32 cellular contexts compared by ENCODE assay signal in genomic region chr3:143367171-143367570, GRCh38.
"Had no signal": no experiment of that assay in that cellular context is flagged by ENCODE, and none has a peak within 500 bp of the region (broad histone marks: within the 10 kb centered on the region; RNA-seq: fewer than 3 reads in every experiment).

No MANE protein-coding gene starts in this region.

- H3K4me3 Mint-ChIP-seq: activated B cell treated with CpG ODN at 0.5 μM for 24 hours; activated CD8-positive, alpha-beta T cell treated with anti-CD3 and anti-CD28 coated beads for 36 hours; activated naive CD4-positive, alpha-beta T cell treated with anti-CD3 and anti-CD28 coated beads for 36 hours; activated naive CD4-positive, alpha-beta T cell treated with anti-CD3 and anti-CD28 coated beads, Interleukin-2, amount 50 U/mL, for 24 hours; activated naive CD8-positive, alpha-beta T cell treated with anti-CD3 and anti-CD28 coated beads for 36 hours; activated naive CD8-positive, alpha-beta T cell treated with anti-CD3 and anti-CD28 coated beads, Interleukin-2, amount 50 U/mL, for 24 hours; activated T-helper 1 cell treated with anti-CD3 and anti-CD28 coated beads, Interleukin-12 subunit alpha, Interleukin-12 subunit beta, Interleukin-2, Interleukin-4 antibody, amounts not matched to agents 30 ng/mL and 10 ng/mL and 1 ng/mL, durations not matched to agents 14 hours and 24 hours and 36 hours; central memory CD8-positive, alpha-beta T cell; effector memory CD8-positive, alpha-beta T cell had no signal

- H3K27ac Mint-ChIP-seq: activated B cell treated with CpG ODN at 0.5 μM for 24 hours; activated CD8-positive, alpha-beta T cell treated with anti-CD3 and anti-CD28 coated beads for 36 hours; activated naive CD4-positive, alpha-beta T cell treated with anti-CD3 and anti-CD28 coated beads for 36 hours; activated naive CD4-positive, alpha-beta T cell treated with anti-CD3 and anti-CD28 coated beads, Interleukin-2, amount 50 U/mL, for 24 hours; activated naive CD8-positive, alpha-beta T cell treated with anti-CD3 and anti-CD28 coated beads for 36 hours; activated naive CD8-positive, alpha-beta T cell treated with anti-CD3 and anti-CD28 coated beads, Interleukin-2, amount 50 U/mL, for 24 hours; activated T-helper 1 cell treated with anti-CD3 and anti-CD28 coated beads, Interleukin-12 subunit alpha, Interleukin-12 subunit beta, Interleukin-2, Interleukin-4 antibody, amounts not matched to agents 30 ng/mL and 10 ng/mL and 1 ng/mL, durations not matched to agents 14 hours and 24 hours and 36 hours; activated T-helper 2 cell treated with anti-CD3 and anti-CD28 coated beads, Interferon-gamma antibody, Interleukin-2, Interleukin-4, amounts not matched to agents 10 μg/mL and 5 μg/mL and 100 μg/mL, durations not matched to agents 14 hours and 24 hours and 36 hours; effector memory CD8-positive, alpha-beta T cell had no signal

- DNase-seq: activated B cell treated with CpG ODN at 0.5 μM for 24 hours; activated CD4-positive, alpha-beta T cell treated with anti-CD3 and anti-CD28 coated beads for 48 hours; activated CD4-positive, alpha-beta T cell treated with anti-CD3 and anti-CD28 coated beads, Interleukin-2, amount 50 U/mL, for 1 hour; activated CD4-positive, alpha-beta T cell treated with anti-CD3 and anti-CD28 coated beads, Interleukin-2, amount 50 U/mL, for 48 hours; activated CD8-positive, alpha-beta memory T cell treated with anti-CD3 and anti-CD28 coated beads for 24 hours; activated CD8-positive, alpha-beta T cell treated with anti-CD3 and anti-CD28 coated beads for 36 hours; activated effector memory CD4-positive, alpha-beta T cell treated with anti-CD3 and anti-CD28 coated beads, Interleukin-2, amount 50 U/mL, for 16 hours; activated naive CD4-positive, alpha-beta T cell treated with anti-CD3 and anti-CD28 coated beads for 36 hours; activated naive CD8-positive, alpha-beta T cell treated with anti-CD3 and anti-CD28 coated beads for 36 hours; activated naive CD8-positive, alpha-beta T cell treated with anti-CD3 and anti-CD28 coated beads, Interleukin-2, amount 50 U/mL, for 24 hours; activated T-cell treated with anti-CD3 and anti-CD28 coated beads, Interleukin-2, amount 50 U/mL, for 1 hour; activated T-cell treated with anti-CD3 and anti-CD28 coated beads, Interleukin-2, amount 50 U/mL, for 48 hours; brain microvascular endothelial cell; cortex of kidney; dermis blood vessel endothelial cell; effector CD4-positive, alpha-beta T cell; effector memory CD8-positive, alpha-beta T cell; foreskin fibroblast; head of caudate nucleus; hippocampal formation; T1000; WERI-Rb-1 had no signal

- FAIRE-seq: bronchial epithelial cell, colon, frontal cortex had no signal

- H3K36me3 ChIP-seq: ascending aorta, brain microvascular endothelial cell, esophagus muscularis mucosa, WERI-Rb-1 had no signal

- H3K9me3 Mint-ChIP-seq: activated B cell treated with CpG ODN at 0.5 μM for 24 hours; activated CD8-positive, alpha-beta T cell treated with anti-CD3 and anti-CD28 coated beads for 36 hours; activated naive CD4-positive, alpha-beta T cell treated with anti-CD3 and anti-CD28 coated beads for 36 hours; activated naive CD4-positive, alpha-beta T cell treated with anti-CD3 and anti-CD28 coated beads, Interleukin-2, amount 50 U/mL, for 24 hours; activated naive CD8-positive, alpha-beta T cell treated with anti-CD3 and anti-CD28 coated beads for 36 hours; activated naive CD8-positive, alpha-beta T cell treated with anti-CD3 and anti-CD28 coated beads, Interleukin-2, amount 50 U/mL, for 24 hours; activated T-helper 1 cell treated with anti-CD3 and anti-CD28 coated beads, Interleukin-12 subunit alpha, Interleukin-12 subunit beta, Interleukin-2, Interleukin-4 antibody, amounts not matched to agents 30 ng/mL and 10 ng/mL and 1 ng/mL, durations not matched to agents 14 hours and 24 hours and 36 hours; activated T-helper 2 cell treated with anti-CD3 and anti-CD28 coated beads, Interferon-gamma antibody, Interleukin-2, Interleukin-4, amounts not matched to agents 10 μg/mL and 5 μg/mL and 100 μg/mL, durations not matched to agents 14 hours and 24 hours and 36 hours; central memory CD8-positive, alpha-beta T cell; effector memory CD8-positive, alpha-beta T cell had no signal

- H3K4me3 ChIP-seq: ascending aorta, esophagus muscularis mucosa had no signal

- H3K27me3 ChIP-seq: ascending aorta, brain microvascular endothelial cell, esophagus muscularis mucosa had no signal

- H3K27ac ChIP-seq: ascending aorta, brain microvascular endothelial cell, esophagus muscularis mucosa, WERI-Rb-1 had no signal

- ATAC-seq: activated CD4-positive, CD25-positive, alpha-beta regulatory T cell treated with anti-CD3 and anti-CD28 coated beads, Interleukin-2, amount 50 U/mL, for 24 hours; activated CD8-positive, alpha-beta T cell treated with anti-CD3 and anti-CD28 coated beads for 36 hours; activated naive CD8-positive, alpha-beta T cell treated with anti-CD3 and anti-CD28 coated beads, Interleukin-2, amount 50 U/mL, for 24 hours; effector memory CD8-positive, alpha-beta T cell had no signal

- H3K4me1 ChIP-seq: ascending aorta had no signal

- H3K9me3 ChIP-seq: ascending aorta, esophagus muscularis mucosa had no signal

- H3K27me3 Mint-ChIP-seq: activated B cell treated with CpG ODN at 0.5 μM for 24 hours; activated CD8-positive, alpha-beta T cell treated with anti-CD3 and anti-CD28 coated beads for 36 hours; activated naive CD4-positive, alpha-beta T cell treated with anti-CD3 and anti-CD28 coated beads, Interleukin-2, amount 50 U/mL, for 24 hours; activated naive CD8-positive, alpha-beta T cell treated with anti-CD3 and anti-CD28 coated beads for 36 hours; activated naive CD8-positive, alpha-beta T cell treated with anti-CD3 and anti-CD28 coated beads, Interleukin-2, amount 50 U/mL, for 24 hours; central memory CD8-positive, alpha-beta T cell; effector memory CD8-positive, alpha-beta T cell had no signal
